Comparison of ENCODE assay signal across 1 cellular context in genomic region chr2:183078467-183079334, GRCh38.
TF ChIP-seq lines count a peak whose summit lies in the region.

DUSP19 (plus strand) TSS chr2:183078747; CDS start chr2:183078934, 187 bp downstream.

TF ChIP-seq in GM12878, 131 proteins besides CTCF, POLR2A, EP300 and RAD21 (continued from another document and continues in another):
- TF ChIP-seq, protein P1, sequence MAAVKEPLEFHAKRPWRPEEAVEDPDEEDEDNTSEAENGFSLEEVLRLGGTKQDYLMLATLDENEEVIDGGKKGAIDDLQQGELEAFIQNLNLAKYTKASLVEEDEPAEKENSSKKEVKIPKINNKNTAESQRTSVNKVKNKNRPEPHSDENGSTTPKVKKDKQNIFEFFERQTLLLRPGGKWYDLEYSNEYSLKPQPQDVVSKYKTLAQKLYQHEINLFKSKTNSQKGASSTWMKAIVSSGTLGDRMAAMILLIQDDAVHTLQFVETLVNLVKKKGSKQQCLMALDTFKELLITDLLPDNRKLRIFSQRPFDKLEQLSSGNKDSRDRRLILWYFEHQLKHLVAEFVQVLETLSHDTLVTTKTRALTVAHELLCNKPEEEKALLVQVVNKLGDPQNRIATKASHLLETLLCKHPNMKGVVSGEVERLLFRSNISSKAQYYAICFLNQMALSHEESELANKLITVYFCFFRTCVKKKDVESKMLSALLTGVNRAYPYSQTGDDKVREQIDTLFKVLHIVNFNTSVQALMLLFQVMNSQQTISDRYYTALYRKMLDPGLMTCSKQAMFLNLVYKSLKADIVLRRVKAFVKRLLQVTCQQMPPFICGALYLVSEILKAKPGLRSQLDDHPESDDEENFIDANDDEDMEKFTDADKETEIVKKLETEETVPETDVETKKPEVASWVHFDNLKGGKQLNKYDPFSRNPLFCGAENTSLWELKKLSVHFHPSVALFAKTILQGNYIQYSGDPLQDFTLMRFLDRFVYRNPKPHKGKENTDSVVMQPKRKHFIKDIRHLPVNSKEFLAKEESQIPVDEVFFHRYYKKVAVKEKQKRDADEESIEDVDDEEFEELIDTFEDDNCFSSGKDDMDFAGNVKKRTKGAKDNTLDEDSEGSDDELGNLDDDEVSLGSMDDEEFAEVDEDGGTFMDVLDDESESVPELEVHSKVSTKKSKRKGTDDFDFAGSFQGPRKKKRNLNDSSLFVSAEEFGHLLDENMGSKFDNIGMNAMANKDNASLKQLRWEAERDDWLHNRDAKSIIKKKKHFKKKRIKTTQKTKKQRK (IDR thresholded peaks at IDR 0.05; ENCODE audit: low read depth, low read length) = no peak
- TF ChIP-seq, protein P2, sequence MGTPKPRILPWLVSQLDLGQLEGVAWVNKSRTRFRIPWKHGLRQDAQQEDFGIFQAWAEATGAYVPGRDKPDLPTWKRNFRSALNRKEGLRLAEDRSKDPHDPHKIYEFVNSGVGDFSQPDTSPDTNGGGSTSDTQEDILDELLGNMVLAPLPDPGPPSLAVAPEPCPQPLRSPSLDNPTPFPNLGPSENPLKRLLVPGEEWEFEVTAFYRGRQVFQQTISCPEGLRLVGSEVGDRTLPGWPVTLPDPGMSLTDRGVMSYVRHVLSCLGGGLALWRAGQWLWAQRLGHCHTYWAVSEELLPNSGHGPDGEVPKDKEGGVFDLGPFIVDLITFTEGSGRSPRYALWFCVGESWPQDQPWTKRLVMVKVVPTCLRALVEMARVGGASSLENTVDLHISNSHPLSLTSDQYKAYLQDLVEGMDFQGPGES (IDR thresholded peaks at IDR 0.05) = 0 out of 2 replicates have a peak, but pooled peaks have one; percentile 44
- TF ChIP-seq REST (IDR thresholded peaks at IDR 0.05; ENCODE audit: low read depth, low read length) (no peak), BCL11A (IDR thresholded peaks at IDR 0.05; ENCODE audit: low read depth, low read length) (no peak), ZNF622 (IDR thresholded peaks at IDR 0.05) (0 out of 2 replicates have a peak, but pooled peaks have one; percentile 25), CBFB (IDR thresholded peaks at IDR 0.05; ENCODE audit: low read depth) (peak; percentile 84), SMC3 (IDR thresholded peaks at IDR 0.05; ENCODE audit: borderline replicate concordance, low read length) (no peak), ZNF592 (IDR thresholded peaks at IDR 0.05) (no peak), MYB (IDR thresholded peaks at IDR 0.05; ENCODE audit: borderline replicate concordance, low read depth, low read length) (no peak), MTA3 (IDR thresholded peaks at IDR 0.05; ENCODE audit: borderline replicate concordance, low read length) (peak; percentile 47; the same call in 1 of the 2 replicates), SIN3A (IDR thresholded peaks at IDR 0.05; ENCODE audit: low read depth, low read length) (no peak), NRF1 (conservative IDR thresholded peaks at IDR 0.05; ENCODE audit: low read depth, low read length) (no peak), CEBPB (IDR thresholded peaks at IDR 0.05; ENCODE audit: borderline replicate concordance in 1 of 2, low read depth in 2 of 2, low read length in 2 of 2) (no peak), CREM (IDR thresholded peaks at IDR 0.05; ENCODE audit: low read depth) (no peak; the same call in 1 of the 2 replicates), FOS (IDR thresholded peaks at IDR 0.05; ENCODE audit: borderline replicate concordance, extremely low read depth, insufficient read length) (peak; percentile 10), SREBF1 (IDR thresholded peaks at IDR 0.05; ENCODE audit: low read length) (no peak), CREB1 (IDR thresholded peaks at IDR 0.05; ENCODE audit: low read depth) (peak; percentile 45; the same call in 1 of the 2 replicates), ZZZ3 (IDR thresholded peaks at IDR 0.05; ENCODE audit: control insufficient read depth, insufficient read length, low read depth) (no peak), BCL3 (IDR thresholded peaks at IDR 0.05; ENCODE audit: borderline replicate concordance, insufficient read depth, low read depth, low read length, poor library complexity, severe bottlenecking) (no peak), HDAC6 (IDR thresholded peaks at IDR 0.05; ENCODE audit: unreplicated experiment) (no peak), CBX5 (IDR thresholded peaks at IDR 0.05; ENCODE audit: low read depth) (0 out of 2 replicates have a peak, but pooled peaks have one; percentile 30), NFYA (IDR thresholded peaks at IDR 0.05; ENCODE audit: borderline replicate concordance, low read depth, low read length) (peak; percentile 67), IRF4 (IDR thresholded peaks at IDR 0.05; ENCODE audit: low read depth, low read length) (no peak), KAT2A (conservative IDR thresholded peaks at IDR 0.05; ENCODE audit: control insufficient read depth, low read depth, low read length) (no peak), MXI1 (IDR thresholded peaks at IDR 0.05; ENCODE audit: low read depth, low read length) (0 out of 2 replicates have a peak, but pooled peaks have one; percentile 28), JUND (IDR thresholded peaks at IDR 0.05; ENCODE audit: low read depth, low read length) (no peak), IRF5 (IDR thresholded peaks at IDR 0.05; ENCODE audit: borderline replicate concordance) (peak; percentile 22; the same call in 1 of the 2 replicates), NBN (IDR thresholded peaks at IDR 0.05) (0 out of 2 replicates have a peak, but pooled peaks have one; percentile 37), SREBF2 (IDR thresholded peaks at IDR 0.05; ENCODE audit: low read length) (peak; percentile 81), PAX5 (IDR thresholded peaks at IDR 0.05; ENCODE audit: borderline replicate concordance, low read depth, low read length) (0 out of 2 replicates have a peak, but pooled peaks have one; percentile 43), DPF2 (IDR thresholded peaks at IDR 0.05) (no peak), IKZF2 (IDR thresholded peaks at IDR 0.05) (peak; percentile 65 to 78; a peak in 3 of 4 replicates), STAT3 (IDR thresholded peaks at IDR 0.05; ENCODE audit: low read depth, low read length) (no peak), PBX3 (IDR thresholded peaks at IDR 0.05; ENCODE audit: insufficient replicate concordance, low read depth, low read length) (no peak)
- TF ChIP-seq, protein P3, sequence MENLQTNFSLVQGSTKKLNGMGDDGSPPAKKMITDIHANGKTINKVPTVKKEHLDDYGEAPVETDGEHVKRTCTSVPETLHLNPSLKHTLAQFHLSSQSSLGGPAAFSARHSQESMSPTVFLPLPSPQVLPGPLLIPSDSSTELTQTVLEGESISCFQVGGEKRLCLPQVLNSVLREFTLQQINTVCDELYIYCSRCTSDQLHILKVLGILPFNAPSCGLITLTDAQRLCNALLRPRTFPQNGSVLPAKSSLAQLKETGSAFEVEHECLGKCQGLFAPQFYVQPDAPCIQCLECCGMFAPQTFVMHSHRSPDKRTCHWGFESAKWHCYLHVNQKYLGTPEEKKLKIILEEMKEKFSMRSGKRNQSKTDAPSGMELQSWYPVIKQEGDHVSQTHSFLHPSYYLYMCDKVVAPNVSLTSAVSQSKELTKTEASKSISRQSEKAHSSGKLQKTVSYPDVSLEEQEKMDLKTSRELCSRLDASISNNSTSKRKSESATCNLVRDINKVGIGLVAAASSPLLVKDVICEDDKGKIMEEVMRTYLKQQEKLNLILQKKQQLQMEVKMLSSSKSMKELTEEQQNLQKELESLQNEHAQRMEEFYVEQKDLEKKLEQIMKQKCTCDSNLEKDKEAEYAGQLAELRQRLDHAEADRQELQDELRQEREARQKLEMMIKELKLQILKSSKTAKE (IDR thresholded peaks at IDR 0.05; ENCODE audit: low read depth, poor library complexity, severe bottlenecking) = no peak
- TF ChIP-seq, protein P4, sequence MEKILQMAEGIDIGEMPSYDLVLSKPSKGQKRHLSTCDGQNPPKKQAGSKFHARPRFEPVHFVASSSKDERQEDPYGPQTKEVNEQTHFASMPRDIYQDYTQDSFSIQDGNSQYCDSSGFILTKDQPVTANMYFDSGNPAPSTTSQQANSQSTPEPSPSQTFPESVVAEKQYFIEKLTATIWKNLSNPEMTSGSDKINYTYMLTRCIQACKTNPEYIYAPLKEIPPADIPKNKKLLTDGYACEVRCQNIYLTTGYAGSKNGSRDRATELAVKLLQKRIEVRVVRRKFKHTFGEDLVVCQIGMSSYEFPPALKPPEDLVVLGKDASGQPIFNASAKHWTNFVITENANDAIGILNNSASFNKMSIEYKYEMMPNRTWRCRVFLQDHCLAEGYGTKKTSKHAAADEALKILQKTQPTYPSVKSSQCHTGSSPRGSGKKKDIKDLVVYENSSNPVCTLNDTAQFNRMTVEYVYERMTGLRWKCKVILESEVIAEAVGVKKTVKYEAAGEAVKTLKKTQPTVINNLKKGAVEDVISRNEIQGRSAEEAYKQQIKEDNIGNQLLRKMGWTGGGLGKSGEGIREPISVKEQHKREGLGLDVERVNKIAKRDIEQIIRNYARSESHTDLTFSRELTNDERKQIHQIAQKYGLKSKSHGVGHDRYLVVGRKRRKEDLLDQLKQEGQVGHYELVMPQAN (conservative IDR thresholded peaks at IDR 0.05) = 0 out of 2 replicates have a peak, but pooled peaks have one; percentile 33
